ENCODE assay signal across 9 cellular contexts in the genomic region with DNA sequence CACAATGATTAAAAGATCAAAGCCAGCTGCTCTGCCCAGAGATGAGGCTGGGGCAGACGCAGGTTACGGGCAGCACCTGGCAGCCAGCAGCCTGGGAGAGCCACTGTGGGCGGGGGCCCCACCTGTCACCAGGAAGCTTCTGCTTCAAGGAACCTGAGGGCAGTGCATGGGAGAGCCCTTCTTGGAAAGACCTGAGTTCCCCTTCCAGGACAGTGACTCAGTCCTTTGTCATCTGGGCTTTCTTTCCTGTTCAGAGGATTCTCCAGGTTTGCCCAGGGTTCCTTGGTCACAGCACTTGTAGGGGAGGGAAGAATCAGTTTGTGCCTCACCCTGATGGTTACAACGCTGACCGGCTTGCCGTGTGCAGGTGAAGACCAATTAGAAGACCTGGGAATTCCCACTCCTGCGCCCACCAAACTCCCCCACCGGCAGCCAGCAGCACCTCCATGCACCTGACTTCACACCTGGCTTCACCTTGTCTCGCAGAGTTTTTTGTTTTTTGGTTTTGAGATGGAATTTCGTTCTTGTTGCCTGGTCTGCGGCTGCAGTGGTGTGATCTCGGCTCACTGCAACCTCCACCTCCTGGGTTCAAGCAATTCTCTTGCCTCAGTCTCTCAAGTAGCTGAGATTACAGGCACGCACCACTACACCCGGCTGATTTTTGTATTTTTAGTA. TPM values are rescaled to one million over a fixed set of nuclear protein-coding genes. Genes with fewer than 3 reads are reported as not detected.
DNase-seq lines count a peak whose midpoint lies in the region; ATAC-seq, FAIRE-seq and TF ChIP-seq lines count a peak whose summit lies in the region.
"Had no signal": no experiment of that assay in that cellular context is flagged by ENCODE, and none has a peak within 500 bp of the region (broad histone marks: within the 10 kb centered on the region; RNA-seq: fewer than 3 reads in every experiment).

No MANE protein-coding gene starts in this region.

- no peak for ATAC-seq in GM21367 (IDR thresholded peaks at IDR 0.05; ENCODE audit: unreplicated experiment)
- no peak for ATAC-seq in HG03432 (IDR thresholded peaks at IDR 0.05; ENCODE audit: unreplicated experiment)

- no peak overlapping the region for H3K4me2 ChIP-seq in keratinocyte (ENCODE audit: control insufficient read depth, extremely low read depth, insufficient read depth, low read depth, low read length)

- peaks cover 2% of the 10 kb centered on the region for H4K20me1 ChIP-seq in keratinocyte (ENCODE audit: control insufficient read depth, extremely low read depth, insufficient read depth, low read length)

- H3K9ac ChIP-seq in keratinocyte (ENCODE audit: control insufficient read depth, extremely low read depth, insufficient read depth, low read length) = no peak overlapping the region

- H3K27me3 ChIP-seq in keratinocyte (ENCODE audit: control insufficient read depth, extremely low read depth, insufficient read depth, low read length) = peaks cover 32% of the 10 kb centered on the region
- H3K27me3 ChIP-seq: pancreas had no signal

- no peak overlapping the region for H2AFZ ChIP-seq in keratinocyte (ENCODE audit: control insufficient read depth, low read length)

- TF ChIP-seq POLR2A in GM12892 (IDR thresholded peaks at IDR 0.05; ENCODE audit: low read depth, low read length) = no peak

- no peaks in the 10 kb centered on the region for H3K79me2 ChIP-seq in keratinocyte (ENCODE audit: control insufficient read depth, insufficient read depth, low read length)

- dilution Hi-C loops in keratinocyte (cut with MboI; ENCODE audit: extremely low pct_ligation_motif_present, low sequenced_read_pairs) = loop anchor here (25.0 kb wide), 1 partner anchor 569 kb away; no protein-coding TSS in a partner anchor

- FAIRE-seq in GM12892 (lab: Jason Lieb, UNC) = peak; percentile 76
- peak; percentile 91 for FAIRE-seq in keratinocyte (lab: Jason Lieb, UNC)
- FAIRE-seq: pancreas had no signal

- H3K4me3 ChIP-seq in keratinocyte (ENCODE audit: control insufficient read depth in 2 of 3, extremely low read depth in 1 of 3, insufficient read depth in 2 of 3, low read depth in 1 of 3, low read length in 3 of 3) = no peak overlapping the region
- H3K4me3 ChIP-seq: pancreas had no signal

- in situ Hi-C loops in ACHN (cut with HindIII; ENCODE audit: low pct_ligation_motif_present, low pct_unique_long_range_greater_than_20kb, low sequenced_read_pairs) = no loop called here

- DNase-seq in ACHN = peak; percentile 14
- no peak for DNase-seq in GM12892 (ENCODE audit: insufficient read length)
- peak; percentile 36 for DNase-seq in activated CD4-positive, alpha-beta T cell treated with anti-CD3 and anti-CD28 coated beads for 48 hours
- DNase-seq in keratinocyte (ENCODE audit: low read depth, low spot score) = peak; percentile 59
- DNase-seq in Kasumi-1 (lab: John Stamatoyannopoulos, UW) = no peak
- DNase-seq in caudate nucleus (lab: John Stamatoyannopoulos, UW) = no peak

- no peaks in the 10 kb centered on the region for H3K36me3 ChIP-seq in keratinocyte (ENCODE audit: control insufficient read depth in 2 of 2, extremely low read depth in 1 of 2, insufficient read depth in 2 of 2, low read length in 2 of 2)
- H3K36me3 ChIP-seq: pancreas had no signal

- peaks cover 32% of the 10 kb centered on the region for H3K4me1 ChIP-seq in keratinocyte (ENCODE audit: control insufficient read depth, extremely low read depth, insufficient read depth, low read length)
- H3K4me1 ChIP-seq: pancreas had no signal

- H3K9me3 ChIP-seq in keratinocyte (ENCODE audit: control insufficient read depth, low read depth, low read length) = no peaks in the 10 kb centered on the region
- H3K9me3 ChIP-seq: pancreas had no signal

- TF ChIP-seq CTCF in keratinocyte (optimal IDR thresholded peaks at IDR 0.05 in 1 of 3, IDR thresholded peaks at IDR 0.05 in 1 of 3, conservative IDR thresholded peaks at IDR 0.05 in 1 of 3; ENCODE audit: extremely low read depth in 1 of 3, insufficient read depth in 2 of 3, low read length in 3 of 3) = no peak

- H3K27ac ChIP-seq in keratinocyte (ENCODE audit: control insufficient read depth, insufficient read depth, low read length) = no peak overlapping the region
- H3K27ac ChIP-seq in caudate nucleus (ENCODE audit: low read depth, low read length) = no peak overlapping the region
- H3K27ac ChIP-seq: pancreas had no signal

- H3K9me1 ChIP-seq in keratinocyte (ENCODE audit: control insufficient read depth, extremely low read depth, insufficient read depth, low read length) = no peaks in the 10 kb centered on the region

RNA-seq across cellular contexts. Expression of gene ZBP1, which starts 2.0 kb away (rescaled TPM):
- polyA plus RNA-seq in GM12892 (2012; ENCODE audit: missing spikeins) = 2.0 TPM
- 0.08 TPM in 1 of 3 replicates, not detected in the others for polyA plus RNA-seq in keratinocyte
- polyA plus RNA-seq in keratinocyte (2011; ENCODE audit: low read depth) = not detected
- polyA plus RNA-seq in keratinocyte (2011; cell fraction: cytosol; rRNA removed) = not detected in 2 replicates
- polyA plus RNA-seq in keratinocyte (2011; cell fraction: nucleus; rRNA removed) = 0.14 and 0.20 TPM in 2 replicates
- polyA plus RNA-seq in keratinocyte (2012; ENCODE audit: low replicate concordance) = not detected in 2 replicates
- not detected in 3 replicates for polyA minus RNA-seq in keratinocyte
- polyA minus RNA-seq in keratinocyte (2011; cell fraction: cytosol; rRNA and poly(A)+ RNA removed) = not detected
- polyA minus RNA-seq in keratinocyte (2011; cell fraction: nucleus; rRNA and poly(A)+ RNA removed) = 0.16 TPM in 1 of 2 replicates, not detected in the other

RNA-seq across cellular contexts. Expression of gene PCK1, which starts 57.3 kb away (rescaled TPM):
- polyA plus RNA-seq in GM12892 (2012; ENCODE audit: missing spikeins) = 0.57 TPM
- not detected in 3 replicates for polyA plus RNA-seq in keratinocyte
- not detected for polyA plus RNA-seq in keratinocyte (2011; ENCODE audit: low read depth)
- not detected in 2 replicates for polyA plus RNA-seq in keratinocyte (2011; cell fraction: cytosol; rRNA removed)
- polyA plus RNA-seq in keratinocyte (2011; cell fraction: nucleus; rRNA removed) = not detected in 2 replicates
- not detected in 2 replicates for polyA plus RNA-seq in keratinocyte (2012; ENCODE audit: low replicate concordance)
- polyA minus RNA-seq in keratinocyte = 0.10 TPM in 1 of 3 replicates, not detected in the others
- polyA minus RNA-seq in keratinocyte (2011; cell fraction: cytosol; rRNA and poly(A)+ RNA removed) = not detected
- not detected in 2 replicates for polyA minus RNA-seq in keratinocyte (2011; cell fraction: nucleus; rRNA and poly(A)+ RNA removed)

Comparison
In these comparisons a context has a peak if more than half of its experiments do, and no peak if none do; other contexts are left out.
1. DNase-seq: peak in ACHN (single experiment), activated CD4-positive, alpha-beta T cell treated with anti-CD3 and anti-CD28 coated beads for 48 hours (single experiment) and keratinocyte (single experiment); none in GM12892 (single experiment), Kasumi-1 (0 of 2) and caudate nucleus (0 of 61).